1 cellular context compared by ENCODE assay signal in the genomic region with DNA sequence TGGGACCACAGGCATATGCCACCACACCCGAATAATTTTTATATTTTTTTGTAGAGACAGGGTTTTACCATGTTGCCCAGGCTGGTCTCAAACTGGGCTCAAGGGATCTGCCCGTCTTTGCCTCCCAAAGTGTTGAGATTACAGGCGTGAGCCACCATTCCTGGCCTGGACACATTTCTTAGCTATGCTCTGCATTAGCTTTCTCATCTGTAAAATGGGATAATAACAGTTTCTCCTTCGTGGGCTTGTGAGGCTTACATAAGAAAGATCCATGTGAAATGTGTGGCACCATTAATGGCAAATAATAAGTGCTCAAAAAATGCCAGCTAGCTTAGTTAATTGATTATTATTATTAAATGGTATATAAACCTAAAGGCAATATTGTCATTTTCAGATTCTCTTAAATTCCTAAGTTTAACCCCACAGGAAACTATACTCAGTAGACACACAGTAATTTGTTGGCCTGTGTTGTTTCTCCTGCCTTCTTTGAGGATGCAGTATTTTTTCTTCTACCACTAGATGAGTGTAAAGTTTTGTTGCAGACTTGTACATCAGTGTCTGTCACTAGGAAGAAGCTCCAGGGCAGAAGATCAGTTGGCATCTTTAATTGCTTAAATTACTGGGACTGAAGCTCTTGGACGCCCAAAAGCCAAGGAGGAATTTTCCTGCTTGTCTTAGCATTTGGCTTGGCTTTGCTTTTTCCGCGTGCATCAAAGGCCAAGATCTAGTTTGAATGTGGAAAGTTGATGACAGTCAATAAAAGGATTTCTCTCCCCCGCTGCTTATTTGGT.
TF ChIP-seq lines count a peak whose summit lies in the region.

No MANE protein-coding gene starts in this region.

TF ChIP-seq in H1, 55 proteins besides CTCF, POLR2A, EP300 and RAD21:
- TF ChIP-seq ASH2L (IDR thresholded peaks at IDR 0.05; ENCODE audit: low read length): no peak
